Comparison of ENCODE assay signal across 12 cellular contexts in genomic region chr10:69864321-69864720, GRCh38.
DNase-seq lines count a peak whose midpoint lies in the region; ATAC-seq and TF ChIP-seq lines count a peak whose summit lies in the region.
"Had no signal": no experiment of that assay in that cellular context is flagged by ENCODE, and none has a peak within 500 bp of the region (broad histone marks: within the 10 kb centered on the region; RNA-seq: fewer than 3 reads in every experiment).

No MANE protein-coding gene starts in this region.

- no peak overlapping the region for H4K91ac ChIP-seq in neuronal stem cell (ENCODE audit: low read depth, low read length, poor library complexity)

- no peaks in the 10 kb centered on the region for H3K27me3 ChIP-seq in PC-9 (ENCODE audit: insufficient read depth, low read depth)
- H3K27me3 ChIP-seq in neuronal stem cell (ENCODE audit: control insufficient read depth in 3 of 3, insufficient read depth in 3 of 3, low read depth in 1 of 3, low read length in 3 of 3) = peaks cover 0 to 2% (median 0%) of the 10 kb centered on the region in 3 experiments

- no peak overlapping the region for H2AK5ac ChIP-seq in neuronal stem cell (ENCODE audit: low read depth, low read length)

- H3K4ac ChIP-seq in neuronal stem cell (ENCODE audit: low read length) = no peak overlapping the region

- no peak overlapping the region for H3K4me3 Mint-ChIP-seq in activated T-helper 1 cell treated with anti-CD3 and anti-CD28 coated beads, Interleukin-12 subunit alpha, Interleukin-12 subunit beta, Interleukin-2, Interleukin-4 antibody, amounts not matched to agents 30 ng/mL and 10 ng/mL and 1 ng/mL, durations not matched to agents 14 hours and 24 hours and 36 hours
- no peak overlapping the region for H3K4me3 Mint-ChIP-seq in natural killer cell treated with Interleukin-12 subunit alpha and Interleukin-12 subunit beta and Interleukin-15 and Interleukin-18, amount 100 ng/mL, for 72 hours
- H3K4me3 Mint-ChIP-seq: activated CD8-positive, alpha-beta T cell treated with anti-CD3 and anti-CD28 coated beads for 36 hours; activated naive CD8-positive, alpha-beta T cell treated with anti-CD3 and anti-CD28 coated beads, Interleukin-2, amount 10 ng/mL, durations not matched to agents 7 days and 5 days; CD4-positive, alpha-beta memory T cell had no signal

- H3K4me1 ChIP-seq in PC-9 (replicated peaks; ENCODE audit: insufficient read depth) (peaks cover 90% of the 10 kb centered on the region), neuronal stem cell (ENCODE audit: control insufficient read depth in 2 of 2, insufficient read depth in 1 of 2, low read depth in 1 of 2, low read length in 2 of 2) (peaks cover 30 to 49% of the 10 kb centered on the region in 2 donors)

- no peaks in the 10 kb centered on the region for H3K79me1 ChIP-seq in neuronal stem cell (ENCODE audit: low read depth, low read length)

- no CpG with 5 or more reads among the region's 3 CpGs for WGBS in neuronal stem cell (ENCODE audit: extremely low coverage in 2 of 2, insufficient read length in 2 of 2, insufficient replicate concordance in 1 of 2), 2 donors

- no peaks in the 10 kb centered on the region for H3K36me3 Mint-ChIP-seq in activated T-helper 1 cell treated with anti-CD3 and anti-CD28 coated beads, Interleukin-12 subunit alpha, Interleukin-12 subunit beta, Interleukin-2, Interleukin-4 antibody, amounts not matched to agents 30 ng/mL and 10 ng/mL and 1 ng/mL, durations not matched to agents 14 hours and 24 hours and 36 hours (ENCODE audit: low read depth)
- no peaks in the 10 kb centered on the region for H3K36me3 Mint-ChIP-seq in natural killer cell treated with Interleukin-12 subunit alpha and Interleukin-12 subunit beta and Interleukin-15 and Interleukin-18, amount 100 ng/mL, for 72 hours
- H3K36me3 Mint-ChIP-seq: activated naive CD8-positive, alpha-beta T cell treated with anti-CD3 and anti-CD28 coated beads, Interleukin-2, amount 10 ng/mL, durations not matched to agents 7 days and 5 days; CD4-positive, alpha-beta memory T cell had no signal

- H2AFZ ChIP-seq in PC-9 (no peak overlapping the region), neuronal stem cell (ENCODE audit: low read length) (peak overlapping the region; percentile 54)

- no peaks in the 10 kb centered on the region for H3K9me3 Mint-ChIP-seq in activated T-helper 1 cell treated with anti-CD3 and anti-CD28 coated beads, Interleukin-12 subunit alpha, Interleukin-12 subunit beta, Interleukin-2, Interleukin-4 antibody, amounts not matched to agents 30 ng/mL and 10 ng/mL and 1 ng/mL, durations not matched to agents 14 hours and 24 hours and 36 hours
- no peaks in the 10 kb centered on the region for H3K9me3 Mint-ChIP-seq in natural killer cell treated with Interleukin-12 subunit alpha and Interleukin-12 subunit beta and Interleukin-15 and Interleukin-18, amount 100 ng/mL, for 72 hours
- H3K9me3 Mint-ChIP-seq: activated CD8-positive, alpha-beta T cell treated with anti-CD3 and anti-CD28 coated beads for 36 hours; activated naive CD8-positive, alpha-beta T cell treated with anti-CD3 and anti-CD28 coated beads, Interleukin-2, amount 10 ng/mL, durations not matched to agents 7 days and 5 days; CD4-positive, alpha-beta memory T cell had no signal

- no peak overlapping the region for H4K8ac ChIP-seq in neuronal stem cell (ENCODE audit: low read depth, low read length)

- H3K4me1 Mint-ChIP-seq in activated T-helper 1 cell treated with anti-CD3 and anti-CD28 coated beads, Interleukin-12 subunit alpha, Interleukin-12 subunit beta, Interleukin-2, Interleukin-4 antibody, amounts not matched to agents 30 ng/mL and 10 ng/mL and 1 ng/mL, durations not matched to agents 14 hours and 24 hours and 36 hours (ENCODE audit: low read depth) = no peaks in the 10 kb centered on the region
- peaks cover 0 to 3% of the 10 kb centered on the region in 2 donors for H3K4me1 Mint-ChIP-seq in natural killer cell treated with Interleukin-12 subunit alpha and Interleukin-12 subunit beta and Interleukin-15 and Interleukin-18, amount 100 ng/mL, for 72 hours (ENCODE audit: low read depth in 2 of 2)
- H3K4me1 Mint-ChIP-seq: CD4-positive, alpha-beta memory T cell had no signal

- H2BK5ac ChIP-seq in neuronal stem cell (ENCODE audit: low read length) = no peak overlapping the region

- H3K9ac ChIP-seq in neuronal stem cell (ENCODE audit: low read depth, low read length, poor library complexity) = no peak overlapping the region

- no peaks in the 10 kb centered on the region for H3K9me3 ChIP-seq in PC-9 (ENCODE audit: insufficient read depth, low read depth)
- no peaks in the 10 kb centered on the region for H3K9me3 ChIP-seq in neuronal stem cell (replicated peaks in 1 of 2; ENCODE audit: control insufficient read depth in 2 of 2, insufficient read depth in 1 of 2, low read depth in 1 of 2, low read length in 2 of 2)

- CTCF ChIA-PET in PC-9 (lab: Charles Lee) = no interaction called here

- H3K27me3 Mint-ChIP-seq in activated T-helper 1 cell treated with anti-CD3 and anti-CD28 coated beads, Interleukin-12 subunit alpha, Interleukin-12 subunit beta, Interleukin-2, Interleukin-4 antibody, amounts not matched to agents 30 ng/mL and 10 ng/mL and 1 ng/mL, durations not matched to agents 14 hours and 24 hours and 36 hours (ENCODE audit: insufficient read depth) = no peaks in the 10 kb centered on the region
- no peaks in the 10 kb centered on the region for H3K27me3 Mint-ChIP-seq in natural killer cell treated with Interleukin-12 subunit alpha and Interleukin-12 subunit beta and Interleukin-15 and Interleukin-18, amount 100 ng/mL, for 72 hours
- H3K27me3 Mint-ChIP-seq: activated CD8-positive, alpha-beta T cell treated with anti-CD3 and anti-CD28 coated beads for 36 hours had no signal

- H2BK12ac ChIP-seq in neuronal stem cell (ENCODE audit: low read length) = no peak overlapping the region

- no peak overlapping the region for H3K18ac ChIP-seq in neuronal stem cell (ENCODE audit: low read length)

- H2BK15ac ChIP-seq in neuronal stem cell (ENCODE audit: low read length) = no peak overlapping the region

- in situ Hi-C loops in Caki2 (cut with HindIII; ENCODE audit: low pct_unique_long_range_greater_than_20kb, low sequenced_read_pairs) = no loop called here

- peak overlapping the region; percentile 67 for H3K4me2 ChIP-seq in PC-9
- no peak overlapping the region for H3K4me2 ChIP-seq in neuronal stem cell (ENCODE audit: insufficient read depth, low read length, poor library complexity, severe bottlenecking)

- peaks cover 63% of the 10 kb centered on the region for H3F3A ChIP-seq in PC-9 (ENCODE audit: insufficient read depth, low read depth)

- peak overlapping the region; percentile 79 for H3K27ac ChIP-seq in PC-9
- no peak overlapping the region for H3K27ac ChIP-seq in neuronal stem cell (replicated peaks; ENCODE audit: low read length)

- no peaks in the 10 kb centered on the region for H3K36me3 ChIP-seq in PC-9 (ENCODE audit: low read depth)
- no peaks in the 10 kb centered on the region for H3K36me3 ChIP-seq in neuronal stem cell (replicated peaks in 1 of 2; ENCODE audit: control insufficient read depth in 2 of 2, insufficient read depth in 2 of 2, low read length in 2 of 2)

- no peaks in the 10 kb centered on the region for H3K79me2 ChIP-seq in PC-9 (ENCODE audit: low read depth)

- H3K4me3 ChIP-seq in PC-9 = no peak overlapping the region
- no peak overlapping the region for H3K4me3 ChIP-seq in neuronal stem cell (ENCODE audit: low read length in 2 of 2)

- POLR2A ChIA-PET in PC-9 (lab: Charles Lee; ENCODE audit: unreplicated experiment) = no interaction called here

- BruUV-seq in PC-9 (replicated peaks; lab: Mats Ljungman, UMichigan) = no TSS peak

- H2BK120ac ChIP-seq in neuronal stem cell (ENCODE audit: low read depth, low read length) = no peak overlapping the region

- H3K27ac Mint-ChIP-seq in activated T-helper 1 cell treated with anti-CD3 and anti-CD28 coated beads, Interleukin-12 subunit alpha, Interleukin-12 subunit beta, Interleukin-2, Interleukin-4 antibody, amounts not matched to agents 30 ng/mL and 10 ng/mL and 1 ng/mL, durations not matched to agents 14 hours and 24 hours and 36 hours = no peak overlapping the region
- H3K27ac Mint-ChIP-seq in natural killer cell treated with Interleukin-12 subunit alpha and Interleukin-12 subunit beta and Interleukin-15 and Interleukin-18, amount 100 ng/mL, for 72 hours = no peak overlapping the region
- H3K27ac Mint-ChIP-seq: activated CD8-positive, alpha-beta T cell treated with anti-CD3 and anti-CD28 coated beads for 36 hours; activated naive CD8-positive, alpha-beta T cell treated with anti-CD3 and anti-CD28 coated beads, Interleukin-2, amount 10 ng/mL, durations not matched to agents 7 days and 5 days; CD4-positive, alpha-beta memory T cell had no signal

- no peak overlapping the region for H3K14ac ChIP-seq in neuronal stem cell (ENCODE audit: low read length)

- intact Hi-C loops in PC-9 (cut with micrococcal nuclease; ENCODE audit: unreplicated experiment) = loop anchor here (5.0 kb wide), 1 partner anchor 62 kb away; the partner anchor contains the start of gene COL13A1
- intact Hi-C loops in activated T-helper 1 cell treated with anti-CD3 and anti-CD28 coated beads, Interleukin-12 subunit alpha, Interleukin-12 subunit beta, Interleukin-2, Interleukin-4 antibody, amounts not matched to agents 30 ng/mL and 10 ng/mL and 1 ng/mL, durations not matched to agents 14 hours and 24 hours and 36 hours (cut with micrococcal nuclease) = no loop called here

- ATAC-seq in natural killer cell treated with Interleukin-12 subunit alpha and Interleukin-12 subunit beta and Interleukin-15 and Interleukin-18, amount 100 ng/mL, for 72 hours = no peak
- ATAC-seq: activated CD8-positive, alpha-beta T cell treated with anti-CD3 and anti-CD28 coated beads for 36 hours had no signal

- DNase-seq in Caki2 (ENCODE audit: low read depth) (peak; percentile 35), PC-9 (peak; percentile 26 to 93), dermis microvascular lymphatic vessel endothelial cell (ENCODE audit: low read depth in 2 of 2) (peak; percentile 71 to 90), neuronal stem cell (ENCODE audit: low spot score) (no peak), SK-N-DZ (ENCODE audit: low spot score) (no peak), activated T-cell treated with anti-CD3 and anti-CD28 coated beads for 4 hours (no peak)
- DNase-seq in activated T-helper 1 cell treated with anti-CD3 and anti-CD28 coated beads, Interleukin-12 subunit alpha, Interleukin-12 subunit beta, Interleukin-2, Interleukin-4 antibody, amounts not matched to agents 30 ng/mL and 10 ng/mL and 1 ng/mL, durations not matched to agents 14 hours and 24 hours and 36 hours (ENCODE audit: low spot score) = no peak
- DNase-seq in natural killer cell treated with Interleukin-12 subunit alpha and Interleukin-12 subunit beta and Interleukin-15 and Interleukin-18, amount 100 ng/mL, for 72 hours (ENCODE audit: low spot score) = no peak
- DNase-seq: activated CD8-positive, alpha-beta T cell treated with anti-CD3 and anti-CD28 coated beads for 36 hours; activated naive CD8-positive, alpha-beta T cell treated with anti-CD3 and anti-CD28 coated beads, Interleukin-2, amount 10 ng/mL, durations not matched to agents 7 days and 5 days; CD4-positive, alpha-beta memory T cell; NCI-H1694 treated with DMSO at 0.1 percent for 48 hours had no signal

- H3K9me2 ChIP-seq in PC-9 (ENCODE audit: insufficient read depth) = no peaks in the 10 kb centered on the region

- no peak for TF ChIP-seq CTCF in PC-9 (conservative IDR thresholded peaks at IDR 0.05)

- no peak overlapping the region for H3K23ac ChIP-seq in neuronal stem cell (ENCODE audit: low read depth, low read length, poor library complexity)

- no peaks in the 10 kb centered on the region for H4K20me1 ChIP-seq in PC-9 (ENCODE audit: insufficient read depth)

Comparison
In these comparisons a context has a peak if more than half of its experiments do, and no peak if none do; other contexts are left out.
1. DNase-seq: peak in Caki2 (single experiment), PC-9 (2 of 2) and dermis microvascular lymphatic vessel endothelial cell (2 of 2); none in neuronal stem cell (single experiment), activated T-helper 1 cell treated with anti-CD3 and anti-CD28 coated beads, Interleukin-12 subunit alpha, Interleukin-12 subunit beta, Interleukin-2, Interleukin-4 antibody, amounts not matched to agents 30 ng/mL and 10 ng/mL and 1 ng/mL, durations not matched to agents 14 hours and 24 hours and 36 hours (single experiment), natural killer cell treated with Interleukin-12 subunit alpha and Interleukin-12 subunit beta and Interleukin-15 and Interleukin-18, amount 100 ng/mL, for 72 hours (single experiment), SK-N-DZ (single experiment) and activated T-cell treated with anti-CD3 and anti-CD28 coated beads for 4 hours (single experiment).